Comparison of ENCODE assay signal across 18 cellular contexts in genomic region chr17:5434984-5435383, GRCh38. TPM values are rescaled to one million over a fixed set of nuclear protein-coding genes. Genes with fewer than 3 reads are reported as not detected.
DNase-seq lines count a peak whose midpoint lies in the region; ATAC-seq and TF ChIP-seq lines count a peak whose summit lies in the region.
"Had no signal": no experiment of that assay in that cellular context is flagged by ENCODE, and none has a peak within 500 bp of the region (broad histone marks: within the 10 kb centered on the region; RNA-seq: fewer than 3 reads in every experiment).

No MANE protein-coding gene starts in this region.

- H3K9me3 ChIP-seq in HCT116 (ENCODE audit: control insufficient read depth in 1 of 2, insufficient read depth in 1 of 2, low read depth in 1 of 2, low read length in 2 of 2) = no peaks in the 10 kb centered on the region
- no peaks in the 10 kb centered on the region for H3K9me3 ChIP-seq in effector memory CD4-positive, alpha-beta T cell (ENCODE audit: control insufficient read depth, low read length)
- H3K9me3 ChIP-seq in CD4-positive, alpha-beta memory T cell (ENCODE audit: control insufficient read depth in 1 of 2, low read length in 2 of 2) = no peaks in the 10 kb centered on the region
- H3K9me3 ChIP-seq: upper lobe of right lung had no signal

- peak overlapping the region; percentile 73 for H3K27ac Mint-ChIP-seq in activated CD4-positive, alpha-beta T cell treated with anti-CD3 and anti-CD28 coated beads for 36 hours
- peak overlapping the region; percentile 65 for H3K27ac Mint-ChIP-seq in activated naive CD8-positive, alpha-beta T cell treated with anti-CD3 and anti-CD28 coated beads for 36 hours
- no peak overlapping the region for H3K27ac Mint-ChIP-seq in neural crest cell (ENCODE audit: unreplicated experiment)
- peak overlapping the region in 2 of 7 donors; percentile 37 to 41 for H3K27ac Mint-ChIP-seq in CD4-positive, alpha-beta memory T cell
- H3K27ac Mint-ChIP-seq: activated B cell treated with CpG ODN at 0.5 μM for 24 hours; CD8-positive, alpha-beta T cell had no signal

- H3K27me3 Mint-ChIP-seq in activated CD4-positive, alpha-beta T cell treated with anti-CD3 and anti-CD28 coated beads for 36 hours = no peaks in the 10 kb centered on the region
- no peaks in the 10 kb centered on the region for H3K27me3 Mint-ChIP-seq in activated naive CD8-positive, alpha-beta T cell treated with anti-CD3 and anti-CD28 coated beads for 36 hours
- H3K27me3 Mint-ChIP-seq in neural crest cell (ENCODE audit: low read depth) = no peaks in the 10 kb centered on the region
- no peaks in the 10 kb centered on the region for H3K27me3 Mint-ChIP-seq in CD4-positive, alpha-beta memory T cell
- H3K27me3 Mint-ChIP-seq: activated B cell treated with CpG ODN at 0.5 μM for 24 hours; central memory CD8-positive, alpha-beta T cell; effector memory CD8-positive, alpha-beta T cell had no signal

- peaks cover 24% of the 10 kb centered on the region; the same call in 1 of the 2 replicates for H4K20me1 ChIP-seq in HCT116 (ENCODE audit: insufficient read depth)

- peaks cover 13 to 18% of the 10 kb centered on the region in 2 experiments for H3K4me1 ChIP-seq in HCT116 (ENCODE audit: control insufficient read depth in 1 of 2, insufficient read depth in 2 of 2, low read length in 2 of 2)
- peaks cover 20% of the 10 kb centered on the region for H3K4me1 ChIP-seq in effector memory CD4-positive, alpha-beta T cell (ENCODE audit: control insufficient read depth, insufficient read depth, low read length, poor library complexity, severe bottlenecking)
- peaks cover 34% of the 10 kb centered on the region for H3K4me1 ChIP-seq in CD4-positive, alpha-beta memory T cell (ENCODE audit: insufficient read depth, low read length)

- no peak for TF ChIP-seq RAD21 in HCT116 (IDR thresholded peaks at IDR 0.05; ENCODE audit: low read depth)

- no peak for ATAC-seq in activated CD4-positive, alpha-beta T cell treated with anti-CD3 and anti-CD28 coated beads for 36 hours
- ATAC-seq in HCT116 = no peak
- ATAC-seq: CD8-positive, alpha-beta T cell; effector memory CD8-positive, alpha-beta T cell; Right ventricle myocardium inferior; upper lobe of right lung had no signal

- DNase-seq in activated CD4-positive, alpha-beta T cell treated with anti-CD3 and anti-CD28 coated beads for 36 hours = no peak
- no peak for DNase-seq in activated CD4-positive, alpha-beta T cell treated with anti-CD3 and anti-CD28 coated beads for 1 hour
- DNase-seq in HCT116 (ENCODE audit: low read depth, low spot score) = no peak
- no peak for DNase-seq in activated naive CD8-positive, alpha-beta T cell treated with anti-CD3 and anti-CD28 coated beads for 36 hours
- no peak for DNase-seq in neural crest cell (ENCODE audit: low read depth, low spot score)
- DNase-seq in GM03348 (ENCODE audit: low spot score) = no peak
- DNase-seq in effector memory CD4-positive, alpha-beta T cell = no peak
- no peak for DNase-seq in CD4-positive, alpha-beta memory T cell
- DNase-seq: activated B cell treated with CpG ODN at 0.5 μM for 24 hours; CD8-positive, alpha-beta T cell; effector memory CD8-positive, alpha-beta T cell; kidney; NCI-H1694 treated with DMSO at 0.1 percent for 48 hours; NCI-H446; stimulated activated naive CD4-positive, alpha-beta T cell; upper lobe of right lung had no signal

- H3K4me3 Mint-ChIP-seq in activated CD4-positive, alpha-beta T cell treated with anti-CD3 and anti-CD28 coated beads for 36 hours = no peak overlapping the region
- H3K4me3 Mint-ChIP-seq in activated naive CD8-positive, alpha-beta T cell treated with anti-CD3 and anti-CD28 coated beads for 36 hours = no peak overlapping the region
- H3K4me3 Mint-ChIP-seq in neural crest cell = peak overlapping the region; percentile 73
- no peak overlapping the region for H3K4me3 Mint-ChIP-seq in CD4-positive, alpha-beta memory T cell
- H3K4me3 Mint-ChIP-seq: activated B cell treated with CpG ODN at 0.5 μM for 24 hours; CD8-positive, alpha-beta T cell; central memory CD8-positive, alpha-beta T cell; effector memory CD8-positive, alpha-beta T cell had no signal

- peak overlapping the region; percentile 36 for H3K27ac ChIP-seq in HCT116 (ENCODE audit: low read depth, low read length)
- no peak overlapping the region for H3K27ac ChIP-seq in effector memory CD4-positive, alpha-beta T cell (ENCODE audit: insufficient read depth, low read length, poor library complexity, severe bottlenecking)
- H3K27ac ChIP-seq in CD4-positive, alpha-beta memory T cell (ENCODE audit: low read depth, low read length) = no peak overlapping the region
- H3K27ac ChIP-seq: upper lobe of right lung had no signal

- no peak for TF ChIP-seq POLR2A in HCT116 (IDR thresholded peaks at IDR 0.05; ENCODE audit: borderline replicate concordance, extremely low read depth, insufficient read depth, insufficient read length)

- peaks cover 78% of the 10 kb centered on the region for H3K79me2 ChIP-seq in HCT116 (ENCODE audit: insufficient read depth, low read length)

- peaks cover 44% of the 10 kb centered on the region for H3K4me1 Mint-ChIP-seq in activated CD4-positive, alpha-beta T cell treated with anti-CD3 and anti-CD28 coated beads for 36 hours
- peaks cover 37% of the 10 kb centered on the region for H3K4me1 Mint-ChIP-seq in activated naive CD8-positive, alpha-beta T cell treated with anti-CD3 and anti-CD28 coated beads for 36 hours
- H3K4me1 Mint-ChIP-seq in neural crest cell = peaks cover 40% of the 10 kb centered on the region
- peaks cover 21 to 44% (median 30%) of the 10 kb centered on the region in 4 donors for H3K4me1 Mint-ChIP-seq in CD4-positive, alpha-beta memory T cell

- CTCF ChIA-PET in activated CD4-positive, alpha-beta T cell treated with anti-CD3 and anti-CD28 coated beads for 36 hours (lab: Charles Lee) = no interaction called here
- CTCF ChIA-PET in HCT116 (lab: Charles Lee) = no interaction called here
- CTCF ChIA-PET in CD4-positive, alpha-beta memory T cell (lab: Charles Lee; ENCODE audit: partially characterized antibody) = no interaction called here

- intact Hi-C loops in activated CD4-positive, alpha-beta T cell treated with anti-CD3 and anti-CD28 coated beads for 36 hours (cut with DNase I, micrococcal nuclease) = loop anchor here (5.0 kb wide), 4 partner anchors 52 to 533 kb away; partner anchors contain the start of genes CHRNE (in 1 of the 2), DERL2 (in 1 of the 2), MIS12 (in 1 of the 2) and ZNF594 (in 1 of the 2)
- intact Hi-C loops in HCT116 (cut with micrococcal nuclease) = loop anchor here (10.0 kb wide), 1 partner anchor 240 kb away; the partner anchor contains the start of gene ZNF594
- intact Hi-C loops in CD4-positive, alpha-beta memory T cell (cut with micrococcal nuclease) = no loop called here

- no peak overlapping the region for H3K4me3 ChIP-seq in HCT116 (replicated peaks in 1 of 2; ENCODE audit: low read depth in 1 of 2, low read length in 2 of 2)
- no peak overlapping the region for H3K4me3 ChIP-seq in effector memory CD4-positive, alpha-beta T cell (ENCODE audit: insufficient read depth, low read depth, low read length, poor library complexity, severe bottlenecking)
- no peak overlapping the region for H3K4me3 ChIP-seq in CD4-positive, alpha-beta memory T cell (ENCODE audit: low read length in 2 of 2)
- H3K4me3 ChIP-seq: upper lobe of right lung had no signal

- peaks cover 70% of the 10 kb centered on the region for H3K36me3 Mint-ChIP-seq in activated CD4-positive, alpha-beta T cell treated with anti-CD3 and anti-CD28 coated beads for 36 hours (ENCODE audit: low read depth)
- peaks cover 57% of the 10 kb centered on the region for H3K36me3 Mint-ChIP-seq in activated naive CD8-positive, alpha-beta T cell treated with anti-CD3 and anti-CD28 coated beads for 36 hours
- H3K36me3 Mint-ChIP-seq in neural crest cell (ENCODE audit: low read depth) = peaks cover 20% of the 10 kb centered on the region
- peaks cover 45 to 77% of the 10 kb centered on the region in 2 donors for H3K36me3 Mint-ChIP-seq in CD4-positive, alpha-beta memory T cell

- POLR2A ChIA-PET in activated CD4-positive, alpha-beta T cell treated with anti-CD3 and anti-CD28 coated beads for 36 hours (lab: Charles Lee) = interaction anchor here (0.6 kb wide), 1 partner anchor 654 kb away, joined by 3 read pairs; no protein-coding TSS in a partner anchor
- POLR2A ChIA-PET in HCT116 (lab: Charles Lee) = interaction anchor here (0.6 to 1.8 kb wide), 3 partner anchors 11 to 1680 kb away, joined by 3 read pairs; partner anchors contain the start of genes NUP88 and RPAIN
- POLR2A ChIA-PET in CD4-positive, alpha-beta memory T cell (lab: Charles Lee; ENCODE audit: partially characterized antibody) = interaction anchor here (0.7 kb wide), 1 partner anchor 11 kb away, joined by 3 read pairs; no protein-coding TSS in a partner anchor

- BruUV-seq in HCT116 (replicated peaks; lab: Mats Ljungman, UMichigan) = no TSS peak

- no peak overlapping the region for H3K9ac ChIP-seq in HCT116 (ENCODE audit: low read length)

- H3K36me3 ChIP-seq in HCT116 (ENCODE audit: control insufficient read depth in 1 of 2, insufficient read depth in 2 of 2, low read length in 2 of 2) = peaks cover 46 to 68% of the 10 kb centered on the region in 2 experiments
- H3K36me3 ChIP-seq in effector memory CD4-positive, alpha-beta T cell (ENCODE audit: control insufficient read depth, insufficient read depth, low read length) = peaks cover 48% of the 10 kb centered on the region
- H3K36me3 ChIP-seq in CD4-positive, alpha-beta memory T cell (ENCODE audit: insufficient read depth, low read length) = peaks cover 53% of the 10 kb centered on the region

- no peaks in the 10 kb centered on the region for H3K9me3 Mint-ChIP-seq in activated CD4-positive, alpha-beta T cell treated with anti-CD3 and anti-CD28 coated beads for 36 hours (ENCODE audit: low read depth)
- no peaks in the 10 kb centered on the region for H3K9me3 Mint-ChIP-seq in activated naive CD8-positive, alpha-beta T cell treated with anti-CD3 and anti-CD28 coated beads for 36 hours
- H3K9me3 Mint-ChIP-seq in neural crest cell = no peaks in the 10 kb centered on the region
- H3K9me3 Mint-ChIP-seq in CD4-positive, alpha-beta memory T cell = no peaks in the 10 kb centered on the region
- H3K9me3 Mint-ChIP-seq: activated B cell treated with CpG ODN at 0.5 μM for 24 hours; CD8-positive, alpha-beta T cell; central memory CD8-positive, alpha-beta T cell; effector memory CD8-positive, alpha-beta T cell had no signal

- no peak for TF ChIP-seq CTCF in HCT116 (IDR thresholded peaks at IDR 0.05 in 2 of 3, conservative IDR thresholded peaks at IDR 0.05 in 1 of 3; ENCODE audit: borderline replicate concordance in 1 of 3, insufficient read depth in 1 of 3, low read depth in 2 of 3, low read length in 2 of 3)
- TF ChIP-seq CTCF in neural crest cell (conservative IDR thresholded peaks at IDR 0.05) = no peak

- no peaks in the 10 kb centered on the region for H3K9me2 ChIP-seq in HCT116 (ENCODE audit: insufficient read depth)

- RAD21 ChIA-PET in HCT116 (lab: Charles Lee; ENCODE audit: low non-redundant PET in 1 of 2, low total read pairs in 2 of 2, uncharacterized antibody in 2 of 2, unreplicated experiment in 2 of 2) = no interaction called here

- H3K4me2 ChIP-seq in HCT116 (ENCODE audit: low read length) = no peak overlapping the region

- no peaks in the 10 kb centered on the region for H3K27me3 ChIP-seq in HCT116 (ENCODE audit: insufficient read depth, low read length)
- H3K27me3 ChIP-seq in effector memory CD4-positive, alpha-beta T cell (replicated peaks; ENCODE audit: control insufficient read depth, insufficient read depth, low read length, poor library complexity, severe bottlenecking) = no peaks in the 10 kb centered on the region
- H3K27me3 ChIP-seq in CD4-positive, alpha-beta memory T cell (ENCODE audit: insufficient read depth, low read length) = no peaks in the 10 kb centered on the region
- H3K27me3 ChIP-seq: upper lobe of right lung had no signal

- no peak overlapping the region for H2AFZ ChIP-seq in HCT116 (ENCODE audit: low read depth, low read length, poor library complexity, severe bottlenecking)

RNA-seq across cellular contexts. Expression of gene C1QBP, which starts 4.0 kb away (rescaled TPM):
- total RNA-seq in activated CD4-positive, alpha-beta T cell treated with anti-CD3 and anti-CD28 coated beads for 36 hours = 100 to 1,000 TPM; 432 to 457 TPM
- total RNA-seq in HCT116 (2021; ENCODE audit: unreplicated experiment) = 524 TPM
- polyA plus RNA-seq in HCT116 (2012) = 382 and 467 TPM in 2 replicates
- 100 to 1,000 TPM; 586 to 607 TPM for total RNA-seq in activated naive CD8-positive, alpha-beta T cell treated with anti-CD3 and anti-CD28 coated beads for 36 hours
- total RNA-seq in neural crest cell = 202 and 221 TPM in 2 replicates
- total RNA-seq in CD4-positive, alpha-beta memory T cell = 10 to 100 TPM; 73.1 to 78.9 TPM
- 100 to 1,000 TPM; 248 to 411 TPM for polyA plus RNA-seq in CD4-positive, alpha-beta memory T cell

RNA-seq across cellular contexts. Expression of gene RPAIN, which starts 15.0 kb away (rescaled TPM):
- total RNA-seq in activated CD4-positive, alpha-beta T cell treated with anti-CD3 and anti-CD28 coated beads for 36 hours = 10 to 100 TPM; 44.9 to 57.3 TPM
- 67.9 TPM for total RNA-seq in HCT116 (2021; ENCODE audit: unreplicated experiment)
- polyA plus RNA-seq in HCT116 (2012) = 61.0 and 61.5 TPM in 2 replicates
- total RNA-seq in activated naive CD8-positive, alpha-beta T cell treated with anti-CD3 and anti-CD28 coated beads for 36 hours = 10 to 100 TPM; 58.3 to 59.4 TPM
- 99.8 and 103 TPM in 2 replicates for total RNA-seq in neural crest cell
- 10 to 100 TPM; 84.1 to 84.9 TPM for total RNA-seq in CD4-positive, alpha-beta memory T cell
- polyA plus RNA-seq in CD4-positive, alpha-beta memory T cell = 10 to 100 TPM; 32.2 to 37.4 TPM

RNA-seq across cellular contexts. Expression of gene NUP88, which starts 15.5 kb away (rescaled TPM):
- 100 to 1,000 TPM; 135 to 199 TPM for total RNA-seq in activated CD4-positive, alpha-beta T cell treated with anti-CD3 and anti-CD28 coated beads for 36 hours
- total RNA-seq in HCT116 (2021; ENCODE audit: unreplicated experiment) (93.2 TPM), neural crest cell (91.2 and 102 TPM in 2 replicates)
- polyA plus RNA-seq in HCT116 (2012) = 133 and 135 TPM in 2 replicates
- 100 to 1,000 TPM; 144 to 160 TPM for total RNA-seq in activated naive CD8-positive, alpha-beta T cell treated with anti-CD3 and anti-CD28 coated beads for 36 hours
- total RNA-seq in CD4-positive, alpha-beta memory T cell = 10 to 100 TPM; 91.0 to 92.5 TPM
- 100 to 1,000 TPM; 110 to 142 TPM for polyA plus RNA-seq in CD4-positive, alpha-beta memory T cell

RNA-seq across cellular contexts. Expression of gene DHX33, which starts 33.8 kb away (rescaled TPM):
- 10 to 100 TPM; 27.2 to 34.8 TPM for total RNA-seq in activated CD4-positive, alpha-beta T cell treated with anti-CD3 and anti-CD28 coated beads for 36 hours
- 36.4 TPM for total RNA-seq in HCT116 (2021; ENCODE audit: unreplicated experiment)
- 18.4 and 19.8 TPM in 2 replicates for polyA plus RNA-seq in HCT116 (2012)
- 10 to 100 TPM; 49.7 to 49.9 TPM for total RNA-seq in activated naive CD8-positive, alpha-beta T cell treated with anti-CD3 and anti-CD28 coated beads for 36 hours
- total RNA-seq in neural crest cell = 35.3 and 37.5 TPM in 2 replicates
- total RNA-seq in CD4-positive, alpha-beta memory T cell = 10 to 100 TPM; 10.5 to 11.5 TPM
- polyA plus RNA-seq in CD4-positive, alpha-beta memory T cell = under 1 TPM; 0.59 to 0.70 TPM

RNA-seq across cellular contexts. Expression of gene DERL2, which starts 51.0 kb away (rescaled TPM):
- total RNA-seq in activated CD4-positive, alpha-beta T cell treated with anti-CD3 and anti-CD28 coated beads for 36 hours = 10 to 100 TPM; 47.7 to 54.9 TPM
- total RNA-seq in HCT116 (2021; ENCODE audit: unreplicated experiment) (45.6 TPM), neural crest cell (71.5 and 74.6 TPM in 2 replicates)
- 21.8 and 22.2 TPM in 2 replicates for polyA plus RNA-seq in HCT116 (2012)
- 10 to 100 TPM; 71.8 to 77.6 TPM for total RNA-seq in activated naive CD8-positive, alpha-beta T cell treated with anti-CD3 and anti-CD28 coated beads for 36 hours
- 10 to 100 TPM; 85.0 to 86.2 TPM for total RNA-seq in CD4-positive, alpha-beta memory T cell
- polyA plus RNA-seq in CD4-positive, alpha-beta memory T cell = 10 to 100 TPM; 66.2 to 95.9 TPM
